In the genomic region with DNA sequence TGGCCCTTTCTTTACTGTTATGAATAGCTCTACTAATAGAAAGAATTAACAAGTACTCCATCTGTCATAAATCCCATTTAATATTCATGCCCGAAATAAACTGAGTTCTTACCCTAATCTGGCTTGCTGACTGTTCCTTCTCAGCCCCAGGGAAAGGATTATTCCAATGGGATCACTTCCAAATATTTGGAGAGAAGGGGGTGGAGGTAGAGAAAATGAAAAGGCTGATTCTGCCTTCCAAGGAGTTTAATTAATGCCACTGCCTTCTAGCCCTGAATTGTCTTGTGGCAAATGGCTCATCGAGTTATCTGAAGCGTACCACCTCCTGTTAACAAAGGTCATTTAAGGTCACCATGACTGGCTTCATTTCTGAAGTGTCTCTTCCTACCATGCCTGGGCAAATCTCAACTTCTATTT, we compare ENCODE assay signal across 16 cellular contexts.
DNase-seq lines count a peak whose midpoint lies in the region; ATAC-seq and TF ChIP-seq lines count a peak whose summit lies in the region.
"Had no signal": no experiment of that assay in that cellular context is flagged by ENCODE, and none has a peak within 500 bp of the region (broad histone marks: within the 10 kb centered on the region; RNA-seq: fewer than 3 reads in every experiment).

No MANE protein-coding gene starts in this region.

- no peaks in the 10 kb centered on the region for H3K79me2 ChIP-seq in GM23248 (ENCODE audit: insufficient read depth)

- in situ Hi-C loops in GM23248 (cut with MboI): no loop called here
- in situ Hi-C loops in SK-MEL-5 (cut with HindIII; ENCODE audit: low pct_unique_long_range_greater_than_20kb, low sequenced_read_pairs): no loop called here

- ATAC-seq in HG03521 (IDR thresholded peaks at IDR 0.05; ENCODE audit: unreplicated experiment) (no peak), HG02798 (IDR thresholded peaks at IDR 0.05; ENCODE audit: poor library complexity, unreplicated experiment) (no peak)

- no peak for TF ChIP-seq EP300 in stomach (IDR thresholded peaks at IDR 0.05)

- no peak overlapping the region for H3K9ac ChIP-seq in GM23248

- H3K4me2 ChIP-seq in GM23248 (ENCODE audit: unreplicated experiment): peak overlapping the region; percentile 1

- H3K4me3 ChIP-seq in GM23248: no peak overlapping the region
- no peak overlapping the region for H3K4me3 ChIP-seq in cardiac muscle cell
- no peak overlapping the region for H3K4me3 ChIP-seq in stomach

- intact Hi-C loops in stomach (cut with DNase I; ENCODE audit: low total_unique reads): no loop called here

- H3K36me3 ChIP-seq in GM23248 (ENCODE audit: low read depth): no peaks in the 10 kb centered on the region
- H3K36me3 ChIP-seq in cardiac muscle cell: no peaks in the 10 kb centered on the region
- no peaks in the 10 kb centered on the region for H3K36me3 ChIP-seq in stomach

- H3K9me3 ChIP-seq in GM23248 (ENCODE audit: low read depth): no peaks in the 10 kb centered on the region
- no peaks in the 10 kb centered on the region for H3K9me3 ChIP-seq in cardiac muscle cell (ENCODE audit: low read depth)
- H3K9me3 ChIP-seq in stomach: no peaks in the 10 kb centered on the region

- H4K20me1 ChIP-seq in GM23248 (ENCODE audit: insufficient read depth): no peaks in the 10 kb centered on the region

- H3K4me1 ChIP-seq in GM23248 (ENCODE audit: insufficient read depth) (peaks cover 23% of the 10 kb centered on the region), cardiac muscle cell (ENCODE audit: low read depth) (peaks cover 17% of the 10 kb centered on the region), stomach (peaks cover 0 to 24% (median 10%) of the 10 kb centered on the region in 4 donors)

- no peaks in the 10 kb centered on the region for H3F3A ChIP-seq in GM23248 (ENCODE audit: insufficient read depth)

- H3K9me2 ChIP-seq in GM23248 (ENCODE audit: insufficient read depth): no peaks in the 10 kb centered on the region

- no peaks in the 10 kb centered on the region for H3K27me3 ChIP-seq in GM23248 (replicated peaks; ENCODE audit: insufficient read depth)
- no peaks in the 10 kb centered on the region for H3K27me3 ChIP-seq in cardiac muscle cell
- no peaks in the 10 kb centered on the region for H3K27me3 ChIP-seq in stomach

- WGBS in GM23248 (ENCODE audit: low coverage in 1 of 2, low lambda C conversion rate in 2 of 2, missing lambda C conversion rate in 2 of 2), 2 experiments: 23 to 30% methylated on average over 3 of the region's 3 CpGs
- WGBS in stomach, 5 donors: 31 to 44% (median 39%) methylated on average over 3 of the region's 3 CpGs

- DNase-seq in GM23248: peak; percentile 18
- DNase-seq in SK-MEL-5 (ENCODE audit: low read depth, low spot score): peak; percentile 71
- peak in 1 of 2 donors; percentile 61 for DNase-seq in cardiac muscle cell (ENCODE audit: low read depth in 1 of 2, low spot score in 1 of 2)
- DNase-seq in stomach: no peak
- no peak for DNase-seq in SHP77 treated with DMSO at 0.1 percent for 48 hours (lab: John Stamatoyannopoulos, UW)
- DNase-seq in amniotic stem cell (lab: John Stamatoyannopoulos, UW): no peak
- DNase-seq: activated naive CD8-positive, alpha-beta T cell treated with anti-CD3 and anti-CD28 coated beads, Interleukin-2, amount 10 ng/mL, durations not matched to agents 7 days and 5 days; activated T-cell treated with anti-CD3 and anti-CD28 coated beads for 4 hours; DND-41; KG1; NCI-H1436 treated with DMSO at 0.1 percent for 48 hours; NCI-H526; T-helper 2 cell had no signal

- H2AFZ ChIP-seq in GM23248: no peak overlapping the region

- H3K27ac ChIP-seq in GM23248: no peak overlapping the region
- peak overlapping the region; percentile 2 for H3K27ac ChIP-seq in cardiac muscle cell
- H3K27ac ChIP-seq in stomach: peak overlapping the region in 3 of 5 donors; percentile 1 to 47 (median 26)
- H3K27ac ChIP-seq: RWPE1 had no signal

- TF ChIP-seq POLR2A in stomach (IDR thresholded peaks at IDR 0.05): no peak

- TF ChIP-seq CTCF in cardiac muscle cell (IDR thresholded peaks at IDR 0.05; ENCODE audit: low read depth, low read length): no peak
- TF ChIP-seq CTCF in stomach (IDR thresholded peaks at IDR 0.05): no peak

Comparison
In these comparisons a context has a peak if more than half of its experiments do, and no peak if none do; other contexts are left out.
1. DNase-seq: peak in GM23248 (single experiment) and SK-MEL-5 (single experiment); none in stomach (single experiment), SHP77 treated with DMSO at 0.1 percent for 48 hours (single experiment) and amniotic stem cell (single experiment).